ENCODE assay signal across 15 cellular contexts in the genomic region with DNA sequence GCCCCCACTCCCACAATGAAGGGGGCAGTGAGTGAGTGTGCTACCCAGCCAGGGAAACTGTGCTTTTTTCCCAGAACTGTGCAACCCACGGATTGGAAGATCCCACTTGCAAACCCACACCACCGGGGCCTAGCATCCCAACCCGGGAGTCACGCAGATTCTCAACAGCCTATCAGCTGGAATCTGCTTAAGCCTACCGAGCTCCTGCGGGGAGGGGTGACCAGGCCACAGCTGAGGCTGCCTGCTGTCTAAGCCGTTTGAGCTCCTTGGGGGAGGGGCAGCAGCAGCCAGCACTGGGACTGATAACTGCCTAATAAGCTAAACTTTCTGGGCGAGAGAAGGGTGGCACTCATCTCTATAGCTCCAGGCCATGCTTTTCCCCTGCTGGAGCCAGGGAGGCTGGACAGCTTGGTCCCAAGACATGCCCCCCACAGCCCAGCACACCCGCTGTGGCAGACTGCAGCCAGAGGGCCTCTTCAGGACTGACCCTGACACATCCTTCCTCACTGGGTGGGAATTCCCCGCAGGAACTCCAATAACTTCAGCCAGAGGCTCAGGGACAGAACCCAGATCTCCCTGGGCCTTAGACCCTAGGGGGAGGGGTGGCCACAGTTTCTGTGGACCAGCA.
A peak's percentile ranks its signal among the peaks of the same experiment; 100 is the strongest.
DNase-seq lines count a peak whose midpoint lies in the region; FAIRE-seq and TF ChIP-seq lines count a peak whose summit lies in the region.
"Had no signal": no experiment of that assay in that cellular context is flagged by ENCODE, and none has a peak within 500 bp of the region (broad histone marks: within the 10 kb centered on the region; RNA-seq: fewer than 3 reads in every experiment).

No MANE protein-coding gene starts in this region.

- H4K20me1 ChIP-seq in neural progenitor cell (ENCODE audit: low read depth), result no peaks in the 10 kb centered on the region

- H3K27me3 Mint-ChIP-seq in endodermal cell (ENCODE audit: insufficient read depth) (no peaks in the 10 kb centered on the region), neural progenitor cell (ENCODE audit: insufficient read depth, low read depth) (peaks cover 2% of the 10 kb centered on the region)
- H3K27me3 Mint-ChIP-seq: CD8-positive, alpha-beta memory T cell had no signal

- TF ChIP-seq CTCF in endodermal cell (conservative IDR thresholded peaks at IDR 0.05) (no peak), neural progenitor cell (IDR thresholded peaks at IDR 0.05) (no peak)

- H3K4me2 ChIP-seq in neural progenitor cell, result no peak overlapping the region
- H3K4me2 ChIP-seq: BLaER1 had no signal

- no peaks in the 10 kb centered on the region for H3K79me2 ChIP-seq in neural progenitor cell (ENCODE audit: low read depth)

- H3K4me1 ChIP-seq in endodermal cell (ENCODE audit: control insufficient read depth, insufficient read depth, low read length) (no peaks in the 10 kb centered on the region), neural progenitor cell (no peaks in the 10 kb centered on the region)
- H3K4me1 ChIP-seq: BLaER1 had no signal

- H3K27ac ChIP-seq in endodermal cell (ENCODE audit: low read depth, low read length) (no peak overlapping the region), neural progenitor cell (no peak overlapping the region)
- H3K27ac ChIP-seq: BLaER1 had no signal

- no peaks in the 10 kb centered on the region for H3K36me3 ChIP-seq in endodermal cell (ENCODE audit: control insufficient read depth, insufficient read depth, low read length)
- H3K36me3 ChIP-seq in neural progenitor cell, result no peaks in the 10 kb centered on the region
- H3K36me3 ChIP-seq: BLaER1 had no signal

- H3K4me1 Mint-ChIP-seq in endodermal cell, result no peaks in the 10 kb centered on the region
- H3K4me1 Mint-ChIP-seq in neural progenitor cell, result no peaks in the 10 kb centered on the region
- H3K4me1 Mint-ChIP-seq: CD8-positive, alpha-beta memory T cell had no signal

- no peaks in the 10 kb centered on the region for H3F3A ChIP-seq in neural progenitor cell (ENCODE audit: low read depth)

- H3K27ac Mint-ChIP-seq in endodermal cell (no peak overlapping the region), neural progenitor cell (no peak overlapping the region)
- H3K27ac Mint-ChIP-seq: CD8-positive, alpha-beta memory T cell had no signal

- FAIRE-seq in H54 (lab: Jason Lieb, UNC), result no peak

- H3K36me3 Mint-ChIP-seq in endodermal cell (ENCODE audit: low read depth) (no peaks in the 10 kb centered on the region), neural progenitor cell (no peaks in the 10 kb centered on the region)

- no peak for DNase-seq in H54 (ENCODE audit: insufficient read length, low spot score)
- peak; percentile 65 for DNase-seq in NCI-H82 treated with DMSO at 0.1 percent for 48 hours (lab: John Stamatoyannopoulos, UW; ENCODE audit: unreplicated experiment)
- peak; percentile 66 for DNase-seq in endodermal cell
- DNase-seq in neural progenitor cell (ENCODE audit: low spot score), result peak; percentile 62
- no peak for DNase-seq in NOMO-1 treated with DMSO at 0.1 percent for 48 hours (lab: John Stamatoyannopoulos, UW; ENCODE audit: unreplicated experiment)
- no peak for DNase-seq in 8988T
- DNase-seq in NCI-H2227 treated with DMSO at 0.1 percent for 48 hours (lab: John Stamatoyannopoulos, UW), result no peak
- DNase-seq: CD8-positive, alpha-beta memory T cell; HCEC 1CT; IMR-90; NCI-H1436; NCI-H2029 treated with DMSO at 0.1 percent for 48 hours; NCI-H510A treated with DMSO at 0.1 percent for 48 hours; SHP77 treated with DMSO at 0.1 percent for 48 hours had no signal

- H3K9me3 Mint-ChIP-seq in endodermal cell, result peaks cover 80% of the 10 kb centered on the region
- H3K9me3 Mint-ChIP-seq in neural progenitor cell, result peaks cover 10% of the 10 kb centered on the region

- H3K4me3 ChIP-seq in endodermal cell (ENCODE audit: low read length) (no peak overlapping the region), neural progenitor cell (no peak overlapping the region)
- H3K4me3 ChIP-seq: BLaER1 had no signal

- no peaks in the 10 kb centered on the region for H3K27me3 ChIP-seq in endodermal cell (ENCODE audit: control insufficient read depth, insufficient read depth, low read length, poor library complexity, severe bottlenecking)
- no peaks in the 10 kb centered on the region for H3K27me3 ChIP-seq in neural progenitor cell

- H3K9me3 ChIP-seq in endodermal cell (ENCODE audit: control insufficient read depth, low read length) (no peaks in the 10 kb centered on the region), neural progenitor cell (ENCODE audit: low read depth) (peaks cover 9% of the 10 kb centered on the region)

- no peak overlapping the region for H3K4me3 Mint-ChIP-seq in endodermal cell
- no peak overlapping the region for H3K4me3 Mint-ChIP-seq in neural progenitor cell
- H3K4me3 Mint-ChIP-seq: CD8-positive, alpha-beta memory T cell had no signal

- H2AFZ ChIP-seq in neural progenitor cell (replicated peaks), result no peak overlapping the region

- peak; percentile 27; the same call in 1 of the 2 replicates for TF ChIP-seq POLR2A in H54 (IDR thresholded peaks at IDR 0.05; ENCODE audit: low read depth, low read length)

- H3K9ac ChIP-seq in endodermal cell (ENCODE audit: extremely low read depth, low read length, poor library complexity, severe bottlenecking) (no peak overlapping the region), neural progenitor cell (no peak overlapping the region)
- H3K9ac ChIP-seq: BLaER1 had no signal

- WGBS in endodermal cell (ENCODE audit: insufficient coverage in 1 of 2, insufficient read length in 1 of 2), 2 experiments, result 58% methylated on average over 10 of the region's 10 CpGs; no CpG with 5 or more reads in 1 of the 2 experiments

Comparison
In these comparisons a context has a peak if more than half of its experiments do, and no peak if none do; other contexts are left out.
1. DNase-seq: peak in NCI-H82 treated with DMSO at 0.1 percent for 48 hours (single experiment), endodermal cell (single experiment) and neural progenitor cell (single experiment); none in H54 (single experiment), NOMO-1 treated with DMSO at 0.1 percent for 48 hours (single experiment), 8988T (single experiment) and NCI-H2227 treated with DMSO at 0.1 percent for 48 hours (single experiment).